ENCODE assay signal across 1 cellular context in the genomic region with DNA sequence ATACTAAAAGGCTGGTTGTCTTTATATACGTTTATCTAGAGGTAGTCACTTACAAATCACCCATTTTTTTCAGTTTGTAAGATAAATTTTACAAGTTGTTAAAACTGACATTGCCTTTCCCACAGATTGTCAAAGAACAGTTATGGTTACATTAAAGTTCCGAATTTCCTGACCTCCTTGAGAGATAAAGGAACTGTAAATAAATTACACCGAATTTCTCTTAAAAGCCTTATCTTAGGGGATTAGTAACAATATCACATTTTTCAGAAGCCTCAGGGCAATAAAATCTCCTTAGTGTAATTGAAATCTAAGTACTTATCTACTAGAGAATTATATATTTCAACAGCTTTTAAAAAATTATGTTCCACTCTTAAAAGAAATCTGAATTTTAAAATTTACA.
TF ChIP-seq lines count a peak whose summit lies in the region.

No MANE protein-coding gene starts in this region.

TF ChIP-seq in SK-N-SH treated with all-trans-retinoic acid at 6 μM for 48 hours, 23 proteins besides CTCF, POLR2A, EP300 and RAD21 (continued from another document):
- TF ChIP-seq, protein P1, sequence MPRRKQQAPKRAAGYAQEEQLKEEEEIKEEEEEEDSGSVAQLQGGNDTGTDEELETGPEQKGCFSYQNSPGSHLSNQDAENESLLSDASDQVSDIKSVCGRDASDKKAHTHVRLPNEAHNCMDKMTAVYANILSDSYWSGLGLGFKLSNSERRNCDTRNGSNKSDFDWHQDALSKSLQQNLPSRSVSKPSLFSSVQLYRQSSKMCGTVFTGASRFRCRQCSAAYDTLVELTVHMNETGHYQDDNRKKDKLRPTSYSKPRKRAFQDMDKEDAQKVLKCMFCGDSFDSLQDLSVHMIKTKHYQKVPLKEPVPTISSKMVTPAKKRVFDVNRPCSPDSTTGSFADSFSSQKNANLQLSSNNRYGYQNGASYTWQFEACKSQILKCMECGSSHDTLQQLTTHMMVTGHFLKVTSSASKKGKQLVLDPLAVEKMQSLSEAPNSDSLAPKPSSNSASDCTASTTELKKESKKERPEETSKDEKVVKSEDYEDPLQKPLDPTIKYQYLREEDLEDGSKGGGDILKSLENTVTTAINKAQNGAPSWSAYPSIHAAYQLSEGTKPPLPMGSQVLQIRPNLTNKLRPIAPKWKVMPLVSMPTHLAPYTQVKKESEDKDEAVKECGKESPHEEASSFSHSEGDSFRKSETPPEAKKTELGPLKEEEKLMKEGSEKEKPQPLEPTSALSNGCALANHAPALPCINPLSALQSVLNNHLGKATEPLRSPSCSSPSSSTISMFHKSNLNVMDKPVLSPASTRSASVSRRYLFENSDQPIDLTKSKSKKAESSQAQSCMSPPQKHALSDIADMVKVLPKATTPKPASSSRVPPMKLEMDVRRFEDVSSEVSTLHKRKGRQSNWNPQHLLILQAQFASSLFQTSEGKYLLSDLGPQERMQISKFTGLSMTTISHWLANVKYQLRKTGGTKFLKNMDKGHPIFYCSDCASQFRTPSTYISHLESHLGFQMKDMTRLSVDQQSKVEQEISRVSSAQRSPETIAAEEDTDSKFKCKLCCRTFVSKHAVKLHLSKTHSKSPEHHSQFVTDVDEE (CRISPR knock-in tag; IDR thresholded peaks at IDR 0.05), result no peak
- TF ChIP-seq ESRRG (CRISPR knock-in tag; IDR thresholded peaks at IDR 0.05), result no peak
